ENCODE assay signal across 26 cellular contexts in genomic region chr10:78231327-78231726, GRCh38.
"Had no signal": no experiment of that assay in that cellular context is flagged by ENCODE, and none has a peak within 500 bp of the region (broad histone marks: within the 10 kb centered on the region; RNA-seq: fewer than 3 reads in every experiment).

No MANE protein-coding gene starts in this region.

- H3K36me3 ChIP-seq: colonic mucosa, esophagus muscularis mucosa, esophagus squamous epithelium, gastrocnemius medialis, gastroesophageal sphincter, heart left ventricle, heart right ventricle had no signal

- H3K9me3 ChIP-seq: colonic mucosa, esophagus muscularis mucosa, esophagus squamous epithelium, gastrocnemius medialis, gastroesophageal sphincter had no signal

- ATAC-seq: effector memory CD8-positive, alpha-beta T cell; esophagus mucosa; foreskin keratinocyte had no signal

- H3K27ac ChIP-seq: colonic mucosa, coronary artery, dorsolateral prefrontal cortex, epithelial cell of prostate, esophagus squamous epithelium, foreskin keratinocyte, gastrocnemius medialis, heart left ventricle, heart right ventricle had no signal

- H3K27ac Mint-ChIP-seq: dendritic cell treated with granulocyte-macrophage colony-stimulating factor and Interleukin-4, amounts not matched to agents 40 ng/mL and 50 ng/mL, for 4 days; effector memory CD8-positive, alpha-beta T cell; endodermal cell had no signal

- H3K9me3 Mint-ChIP-seq: dendritic cell treated with granulocyte-macrophage colony-stimulating factor and Interleukin-4, amounts not matched to agents 40 ng/mL and 50 ng/mL, for 4 days; endodermal cell had no signal

- H3K27me3 ChIP-seq: colonic mucosa, dorsolateral prefrontal cortex, esophagus muscularis mucosa, gastrocnemius medialis, gastroesophageal sphincter, heart left ventricle, heart right ventricle had no signal

- FAIRE-seq: colon, endometrium, endothelial cell of umbilical vein, frontal cortex had no signal

- DNase-seq: colonic mucosa; cortex of kidney; effector CD4-positive, alpha-beta T cell; effector CD8-positive, alpha-beta T cell; effector memory CD4-positive, alpha-beta T cell; effector memory CD8-positive, alpha-beta T cell; erythroblast; esophagus squamous epithelium; foreskin keratinocyte; foreskin melanocyte; glutamatergic neuron; heart right ventricle had no signal

- H3K4me3 Mint-ChIP-seq: dendritic cell treated with granulocyte-macrophage colony-stimulating factor and Interleukin-4, amounts not matched to agents 40 ng/mL and 50 ng/mL, for 4 days; effector memory CD8-positive, alpha-beta T cell; endodermal cell had no signal

- H3K4me3 ChIP-seq: colonic mucosa, coronary artery, dorsolateral prefrontal cortex, esophagus muscularis mucosa, esophagus squamous epithelium, gastrocnemius medialis, gastroesophageal sphincter, heart left ventricle, heart right ventricle had no signal

- H3K4me1 ChIP-seq: colonic mucosa, esophagus squamous epithelium, foreskin keratinocyte had no signal
